In genomic region chr17:44947461-44948314, GRCh38 we compare ENCODE assay signal across 8 cellular contexts. TPM values are rescaled to one million over a fixed set of nuclear protein-coding genes. Genes with fewer than 3 reads are reported as not detected.
DNase-seq lines count a peak whose midpoint lies in the region; ATAC-seq and TF ChIP-seq lines count a peak whose summit lies in the region.

KIF18B (minus strand) TSS chr17:44947773; CDS start chr17:44936344, 11,429 bp downstream.

- POLR2A ChIA-PET in RWPE1 (lab: Yijun Ruan, JAX; ENCODE audit: low non-redundant PET): no interaction called here

- peak within 1 kb of the TSS; percentile 91 for H3K4me2 ChIP-seq in GM23338

- ATAC-seq in GM23338 (peak; percentile 96), natural killer cell (peak; percentile 97 to 99 (median 98))

- peaks cover 48% of the 10 kb centered on the region for H3K79me2 ChIP-seq in GM23338 (replicated peaks; ENCODE audit: insufficient read depth)

- H3K36me3 Mint-ChIP-seq in GM23338 (ENCODE audit: low read depth) (peaks cover 31% of the 10 kb centered on the region), natural killer cell (no peaks in the 10 kb centered on the region)

- CTCF ChIA-PET in RWPE1 (lab: Yijun Ruan, JAX): interaction anchor here (1.2 kb wide), 1 partner anchor 72 kb away, joined by 7 read pairs; no protein-coding TSS in a partner anchor

- no peaks in the 10 kb centered on the region for H3F3A ChIP-seq in GM23338 (replicated peaks; ENCODE audit: low read depth)

- H3K36me3 ChIP-seq in GM23338 (ENCODE audit: insufficient read depth): peaks cover 8% of the 10 kb centered on the region

- DNase-seq in EL (peak; percentile 98), GM23338 (ENCODE audit: low spot score) (peak; percentile 99), LoVo (ENCODE audit: low spot score) (peak; percentile 94), RWPE1 (ENCODE audit: low spot score) (peak; percentile 99), fibroblast of mammary gland (ENCODE audit: low read depth) (peak; percentile 96), natural killer cell (peak; percentile 86)
- DNase-seq in activated T-helper 1 cell treated with anti-CD3 and anti-CD28 coated beads, Interleukin-2, amount 50 U/mL, for 16 hours (ENCODE audit: low read depth in 1 of 2, low spot score in 1 of 2): peak; percentile 70 to 76
- DNase-seq in stimulated activated naive CD4-positive, alpha-beta T cell (lab: John Stamatoyannopoulos, UW): peak; percentile 78 to 87 (median 84)

- intact Hi-C loops in natural killer cell (cut with micrococcal nuclease): loop anchor here (1.0 to 5.0 kb wide), 2 partner anchors 48 to 105 kb away; partner anchors contain the start of genes DCAKD and EFTUD2

- H3K27ac ChIP-seq in GM23338 (ENCODE audit: low read depth) (0 out of 2 replicates have a peak within 1 kb of the TSS, but pooled peaks have one; percentile 2), RWPE1 (peak within 1 kb of the TSS; percentile 88)

- H3K4me3 ChIP-seq in GM23338: peak within 1 kb of the TSS; percentile 97
- H3K4me3 ChIP-seq in fibroblast of mammary gland (ENCODE audit: control insufficient read depth, low read depth, low read length): peak within 1 kb of the TSS; percentile 92

- H3K27me3 ChIP-seq in GM23338 (ENCODE audit: insufficient read depth): no peaks in the 10 kb centered on the region; the same call in 1 of the 2 replicates

- H3K4me1 Mint-ChIP-seq in GM23338 (peaks cover 6% of the 10 kb centered on the region), natural killer cell (peaks cover 6 to 8% of the 10 kb centered on the region in 2 donors)

- no peaks in the 10 kb centered on the region for H3K9me2 ChIP-seq in GM23338 (ENCODE audit: insufficient read depth)

- peak within 1 kb of the TSS; percentile 87 for H2AFZ ChIP-seq in GM23338

- peak within 1 kb of the TSS; percentile 89 for H3K27ac Mint-ChIP-seq in GM23338
- H3K27ac Mint-ChIP-seq in natural killer cell: peak within 1 kb of the TSS; percentile 91

- peak within 1 kb of the TSS; percentile 97 for H3K4me3 Mint-ChIP-seq in GM23338
- peak within 1 kb of the TSS; percentile 92 for H3K4me3 Mint-ChIP-seq in natural killer cell

- peaks cover 11% of the 10 kb centered on the region for H3K4me1 ChIP-seq in GM23338 (ENCODE audit: insufficient read depth)

- H3K27me3 Mint-ChIP-seq in GM23338 (ENCODE audit: insufficient read depth, low read depth, poor library complexity) (peaks cover 5% of the 10 kb centered on the region), natural killer cell (ENCODE audit: low read depth in 2 of 2) (no peaks in the 10 kb centered on the region)

- TF ChIP-seq CTCF in GM23338 (conservative IDR thresholded peaks at IDR 0.05; ENCODE audit: low read depth in 2 of 2): 0 out of 4 replicates have a peak, but pooled peaks of 1 of the 2 experiments have one; percentile 13
- no peak; the same call in 1 of the 2 replicates for TF ChIP-seq CTCF in RWPE1 (conservative IDR thresholded peaks at IDR 0.05; ENCODE audit: low read depth)
- no peak for TF ChIP-seq CTCF in fibroblast of mammary gland (conservative IDR thresholded peaks at IDR 0.05; ENCODE audit: control insufficient read depth, insufficient read depth, low read depth, low read length)
- no peak for TF ChIP-seq CTCF in natural killer cell (IDR thresholded peaks at IDR 0.05)

- no peaks in the 10 kb centered on the region for H3K9me3 Mint-ChIP-seq in GM23338
- H3K9me3 Mint-ChIP-seq in natural killer cell: no peaks in the 10 kb centered on the region

- peaks cover 26% of the 10 kb centered on the region for H4K20me1 ChIP-seq in GM23338 (replicated peaks; ENCODE audit: insufficient read depth)

TF ChIP-seq in GM23338, 12 proteins besides CTCF, POLR2A, EP300 and RAD21:
- TF ChIP-seq REST (IDR thresholded peaks at IDR 0.05; ENCODE audit: unreplicated experiment): peak; percentile 25
- peak; percentile 48; the same call in 1 of the 2 replicates for TF ChIP-seq ETS1 (IDR thresholded peaks at IDR 0.05)
- TF ChIP-seq JUNB (IDR thresholded peaks at IDR 0.05; ENCODE audit: unreplicated experiment): no peak
- peak; percentile 95 for TF ChIP-seq POLR2AphosphoS5 (IDR thresholded peaks at IDR 0.05; ENCODE audit: low read depth)

RNA-seq across cellular contexts. Expression of gene KIF18B, which starts in this region (rescaled TPM):
- 27.1 and 28.4 TPM in 2 replicates for total RNA-seq in GM23338 (2014; rRNA removed; shearing (Covaris generic))
- 13.5 and 14.1 TPM in 2 replicates for polyA plus RNA-seq in GM23338 (2016; fragmentation: Nextera tagmentation; extraction: Ambion mirVana)
- 1 to 10 TPM in 2 of 3 donors, under 1 TPM in 1; 0.53 to 1.3 (median 1.1) TPM for total RNA-seq in natural killer cell

Comparison
In these comparisons a context has a peak if more than half of its experiments do, and no peak if none do; other contexts are left out.
1. Peak in every context shown above with its lines: DNase-seq, ATAC-seq, H3K4me3 ChIP-seq and H3K27ac ChIP-seq.
2. RNA of gene KIF18B (total RNA-seq): 27.1 to 28.4 TPM in GM23338; 0.53 to 1.3 TPM in natural killer cell; every median in the first group is over 10 times any median in the second.